ENCODE assay signal across 21 cellular contexts in genomic region chr4:185071412-185071811, GRCh38. TPM values are rescaled to one million over a fixed set of nuclear protein-coding genes. Genes with fewer than 3 reads are reported as not detected.
DNase-seq lines count a peak whose midpoint lies in the region; ATAC-seq, FAIRE-seq and TF ChIP-seq lines count a peak whose summit lies in the region.
"Had no signal": no experiment of that assay in that cellular context is flagged by ENCODE, and none has a peak within 500 bp of the region (broad histone marks: within the 10 kb centered on the region; RNA-seq: fewer than 3 reads in every experiment).

No MANE protein-coding gene starts in this region.

- no peaks in the 10 kb centered on the region for H3K9me3 ChIP-seq in WERI-Rb-1 (ENCODE audit: severe bottlenecking)
- H3K9me3 ChIP-seq in H1 (ENCODE audit: insufficient read depth in 2 of 2, low read depth in 1 of 2, low read length in 1 of 2): no peaks in the 10 kb centered on the region; a peak in 1 of 4 replicates
- no peaks in the 10 kb centered on the region for H3K9me3 ChIP-seq in osteoblast (ENCODE audit: low read depth, low read length)
- H3K9me3 ChIP-seq: BLaER1 had no signal

- H3K23me2 ChIP-seq in H1 (ENCODE audit: low read depth, low read length): no peaks in the 10 kb centered on the region

- H2AK5ac ChIP-seq in H1 (ENCODE audit: low read depth, low read length): no peak overlapping the region

- H3K18ac ChIP-seq in H1 (ENCODE audit: extremely low read depth, low read length): no peak overlapping the region

- intact Hi-C loops in left ventricle myocardium superior (cut with micrococcal nuclease): no loop called here

- no peak overlapping the region for H2BK15ac ChIP-seq in H1 (ENCODE audit: low read length)

- DNase-seq in WERI-Rb-1 (peak; percentile 28), H1 (ENCODE audit: low read depth in 1 of 2, low spot score in 2 of 2) (no peak), left ventricle myocardium superior (peak; percentile 34), osteoblast (ENCODE audit: insufficient read length, low spot score, missing footprints) (no peak), NCI-H1417 treated with DMSO at 0.1 percent for 48 hours (lab: John Stamatoyannopoulos, UW) (no peak), AG08396 (ENCODE audit: low spot score) (no peak)
- DNase-seq: CD4-positive, alpha-beta T cell; COR-L47; DMS79; H7; KBM-7; MM.1S; NCI-H1092; NCI-H146; NCI-H2029; NCI-H2171; NCI-H524 treated with DMSO at 0.1 percent for 48 hours; OCI-M1; SHP77 had no signal

- H3K23ac ChIP-seq in H1 (ENCODE audit: insufficient read length): no peak overlapping the region

- 91% methylated on average over 8 of the region's 8 CpGs; no CpG with 5 or more reads in 1 of the 2 experiments for WGBS in H1 (ENCODE audit: extremely low coverage in 1 of 2, insufficient coverage in 1 of 2, insufficient read length in 1 of 2, insufficient replicate concordance in 2 of 2, low coverage in 1 of 2, low lambda C conversion rate in 2 of 2, missing lambda C conversion rate in 1 of 2), 2 experiments

- no peak overlapping the region for H3K27ac ChIP-seq in WERI-Rb-1
- H3K27ac ChIP-seq in H1 (ENCODE audit: low read depth, low read length): no peak overlapping the region
- no peak overlapping the region for H3K27ac ChIP-seq in osteoblast (ENCODE audit: low read depth, low read length)
- H3K27ac ChIP-seq: BLaER1 had no signal

- TF ChIP-seq CTCF in WERI-Rb-1 (IDR thresholded peaks at IDR 0.05; ENCODE audit: low read depth, low read length): no peak
- TF ChIP-seq CTCF in H1 (IDR thresholded peaks at IDR 0.05; ENCODE audit: control extremely low read depth in 1 of 3, insufficient read depth in 1 of 3, low read depth in 1 of 3, low read length in 3 of 3): no peak
- no peak for TF ChIP-seq CTCF in osteoblast (IDR thresholded peaks at IDR 0.05; ENCODE audit: extremely low read depth, low read depth, low read length)

- ATAC-seq in left ventricle myocardium superior (peak; percentile 70), HG02610 (IDR thresholded peaks at IDR 0.05; ENCODE audit: unreplicated experiment) (no peak)

- no peak for TF ChIP-seq RAD21 in H1 (IDR thresholded peaks at IDR 0.05 in 1 of 2, conservative IDR thresholded peaks at IDR 0.05 in 1 of 2; ENCODE audit: low read depth in 2 of 2, low read length in 2 of 2)

- H4K8ac ChIP-seq in H1 (ENCODE audit: extremely low read depth, insufficient read depth, low read length): no peak overlapping the region

- no peak overlapping the region for H2BK20ac ChIP-seq in H1 (ENCODE audit: low read length)

- H2AFZ ChIP-seq in H1 (ENCODE audit: low read length) (0 out of 2 replicates have a peak overlapping the region, but pooled peaks have one; percentile 4), osteoblast (ENCODE audit: low read length) (peak overlapping the region; percentile 29)

- TF ChIP-seq POLR2A in H1 (IDR thresholded peaks at IDR 0.05; ENCODE audit: control extremely low read depth in 1 of 2, low read depth in 2 of 2, low read length in 2 of 2): no peak

- H3K79me2 ChIP-seq in H1 (ENCODE audit: control insufficient read depth in 1 of 2, insufficient read depth in 2 of 2, low read length in 2 of 2) (no peaks in the 10 kb centered on the region), osteoblast (ENCODE audit: insufficient read depth, low read length) (no peaks in the 10 kb centered on the region)

- no peak overlapping the region for H4K91ac ChIP-seq in H1 (replicated peaks; ENCODE audit: insufficient read length, low read length)

- H3K79me1 ChIP-seq in H1 (ENCODE audit: low read depth, low read length): no peaks in the 10 kb centered on the region

- no peak overlapping the region for H3K14ac ChIP-seq in H1 (ENCODE audit: insufficient read length)

- CTCF ChIA-PET in H1 (lab: Charles Lee; ENCODE audit: partially characterized antibody): interaction anchor here (0.6 to 1.5 kb wide), 9 partner anchors 11 to 65 kb away, joined by 3 to 6 read pairs (median 4); no protein-coding TSS in a partner anchor

- H4K20me1 ChIP-seq in H1 (replicated peaks in 1 of 2; ENCODE audit: control insufficient read depth in 1 of 2, insufficient read depth in 2 of 2, low read length in 2 of 2) (no peaks in the 10 kb centered on the region), osteoblast (ENCODE audit: insufficient read depth, low read length) (no peaks in the 10 kb centered on the region)
- H4K20me1 ChIP-seq: BLaER1 had no signal

- POLR2A ChIA-PET in H1 (lab: Charles Lee; ENCODE audit: partially characterized antibody): no interaction called here

- no peak overlapping the region for H2BK5ac ChIP-seq in H1 (ENCODE audit: low read depth, low read length)

- H3K4me3 ChIP-seq in WERI-Rb-1 (ENCODE audit: low read depth, low read length) (no peak overlapping the region), H1 (ENCODE audit: extremely low read depth in 1 of 4, insufficient read depth in 2 of 4, low read depth in 3 of 4, low read length in 4 of 4) (no peak overlapping the region), osteoblast (ENCODE audit: insufficient read depth, low read length) (no peak overlapping the region)
- H3K4me3 ChIP-seq: BLaER1 had no signal

- no peaks in the 10 kb centered on the region for H3K36me3 ChIP-seq in WERI-Rb-1
- no peaks in the 10 kb centered on the region for H3K36me3 ChIP-seq in H1 (ENCODE audit: control insufficient read depth in 2 of 4, insufficient read depth in 4 of 4, low read length in 3 of 4)
- H3K36me3 ChIP-seq in osteoblast (ENCODE audit: insufficient read depth, low read length): no peaks in the 10 kb centered on the region
- H3K36me3 ChIP-seq: BLaER1 had no signal

- no peak for FAIRE-seq in H1 (lab: Jason Lieb, UNC)

- no peak overlapping the region for H4K5ac ChIP-seq in H1 (ENCODE audit: insufficient read length, low read depth, low read length)

- H3K4ac ChIP-seq in H1 (replicated peaks; ENCODE audit: insufficient read length, low read depth, low read length): no peak overlapping the region

- no peak overlapping the region for H2BK12ac ChIP-seq in H1 (ENCODE audit: low read depth, low read length)

- peaks cover 0 to 2% (median 0%) of the 10 kb centered on the region in 4 experiments; a peak in 2 of 7 replicates for H3K4me1 ChIP-seq in H1 (replicated peaks in 1 of 4; ENCODE audit: control insufficient read depth in 3 of 4, insufficient read depth in 4 of 4, low read length in 3 of 4)
- H3K4me1 ChIP-seq in osteoblast (ENCODE audit: insufficient read depth, low read length): no peaks in the 10 kb centered on the region
- H3K4me1 ChIP-seq: BLaER1 had no signal

- TF ChIP-seq EP300 in H1 (IDR thresholded peaks at IDR 0.05; ENCODE audit: borderline replicate concordance in 1 of 2, low read depth in 2 of 2, low read length in 2 of 2): no peak

- no peak overlapping the region for H3K56ac ChIP-seq in H1 (replicated peaks; ENCODE audit: insufficient read length, low read depth, low read length)

- no peak overlapping the region for H3K9ac ChIP-seq in H1 (replicated peaks in 1 of 4; ENCODE audit: extremely low read depth in 1 of 4, low read depth in 3 of 4, low read length in 3 of 4)
- H3K9ac ChIP-seq: BLaER1 had no signal

- H2BK120ac ChIP-seq in H1 (replicated peaks; ENCODE audit: low read depth, low read length): no peak overlapping the region

- H3K27me3 ChIP-seq in WERI-Rb-1 (ENCODE audit: insufficient read depth, low read depth, severe bottlenecking) (no peaks in the 10 kb centered on the region), H1 (replicated peaks in 1 of 4; ENCODE audit: control insufficient read depth in 3 of 4, extremely low read depth in 1 of 4, insufficient read depth in 3 of 4, low read length in 3 of 4) (no peaks in the 10 kb centered on the region), osteoblast (ENCODE audit: insufficient read depth, low read length) (peaks cover 16% of the 10 kb centered on the region)
- H3K27me3 ChIP-seq: BLaER1 had no signal

- H3K4me2 ChIP-seq in H1 (ENCODE audit: insufficient read depth in 1 of 2, low read depth in 2 of 2, low read length in 2 of 2): no peak overlapping the region
- no peak overlapping the region for H3K4me2 ChIP-seq in osteoblast (ENCODE audit: insufficient read depth, low read length)
- H3K4me2 ChIP-seq: BLaER1 had no signal

TF ChIP-seq in H1, 55 proteins besides CTCF, POLR2A, EP300 and RAD21:
- TF ChIP-seq CHD1 (IDR thresholded peaks at IDR 0.05; ENCODE audit: low read depth, low read length) (no peak), SRF (IDR thresholded peaks at IDR 0.05; ENCODE audit: low read depth, low read length) (no peak)

RNA-seq across cellular contexts. Expression of gene HELT, which starts 53.1 kb away (rescaled TPM):
- total RNA-seq in H1 (2021; fragmentation: NEBNext Ultra II Directional; extraction: Animal tissue kit (Norgen Biotek cat#: 25700)): 0.35 TPM in 1 of 2 replicates, not detected in the other
- 0.28 and 0.32 TPM in 2 replicates for polyA plus RNA-seq in H1 (2011; rRNA removed)
- 0.22 TPM for polyA plus RNA-seq in H1 (2011; cell fraction: cytosol; rRNA removed)
- 0.17 TPM for polyA plus RNA-seq in H1 (2011; cell fraction: nucleus; rRNA removed)
- not detected in 4 replicates for polyA plus RNA-seq in H1 (2012, experiment 1 of 2)
- not detected for polyA plus RNA-seq in H1 (2012, experiment 2 of 2)
- polyA plus RNA-seq in H1 (2013, experiment 1 of 2): 0.08 TPM
- polyA plus RNA-seq in H1 (2013, experiment 2 of 2): 0.09 TPM
- polyA minus RNA-seq in H1 (2011; rRNA and poly(A)+ RNA removed): not detected in 2 replicates
- polyA minus RNA-seq in H1 (2011; cell fraction: cytosol; rRNA and poly(A)+ RNA removed): not detected
- polyA minus RNA-seq in H1 (2011; cell fraction: nucleus; rRNA and poly(A)+ RNA removed): not detected
- total RNA-seq in left ventricle myocardium superior (not detected), osteoblast (not detected in 2 replicates)
- total RNA-seq: CD4-positive, alpha-beta T cell; H7 had no signal

Comparison
In these comparisons a context has a peak if more than half of its experiments do, and no peak if none do; other contexts are left out.
1. DNase-seq: peak in WERI-Rb-1 (single experiment) and left ventricle myocardium superior (single experiment); none in H1 (0 of 2), osteoblast (single experiment), NCI-H1417 treated with DMSO at 0.1 percent for 48 hours (single experiment) and AG08396 (single experiment).